Comparison of ENCODE assay signal across 10 cellular contexts in genomic region chr20:30816182-30816645, GRCh38.
DNase-seq lines count a peak whose midpoint lies in the region; ATAC-seq lines count a peak whose summit lies in the region.
"Had no signal": no experiment of that assay in that cellular context is flagged by ENCODE, and none has a peak within 500 bp of the region (broad histone marks: within the 10 kb centered on the region; RNA-seq: fewer than 3 reads in every experiment).

No MANE protein-coding gene starts in this region.

- H3K27me3 Mint-ChIP-seq in T-helper 17 cell = no peaks in the 10 kb centered on the region
- no peaks in the 10 kb centered on the region for H3K27me3 Mint-ChIP-seq in activated CD8-positive, alpha-beta T cell treated with anti-CD3 and anti-CD28 coated beads, Interleukin-2, amount 10 ng/mL, durations not matched to agents 7 days and 5 days (ENCODE audit: low read depth)
- H3K27me3 Mint-ChIP-seq: activated naive CD8-positive, alpha-beta T cell had no signal

- no peak overlapping the region for H3K4me3 Mint-ChIP-seq in T-helper 17 cell
- H3K4me3 Mint-ChIP-seq in activated CD8-positive, alpha-beta T cell treated with anti-CD3 and anti-CD28 coated beads, Interleukin-2, amount 10 ng/mL, durations not matched to agents 7 days and 5 days = no peak overlapping the region
- H3K4me3 Mint-ChIP-seq: activated naive CD8-positive, alpha-beta T cell had no signal

- POLR2A ChIA-PET in activated CD8-positive, alpha-beta T cell treated with anti-CD3 and anti-CD28 coated beads, Interleukin-2, amount 10 ng/mL, durations not matched to agents 7 days and 5 days (lab: Charles Lee) = no interaction called here

- H3K9me3 ChIP-seq in T-helper 17 cell (ENCODE audit: control insufficient read depth, low read length, poor library complexity, severe bottlenecking) = no peaks in the 10 kb centered on the region

- no peak overlapping the region for H3K27ac Mint-ChIP-seq in T-helper 17 cell
- H3K27ac Mint-ChIP-seq in activated CD8-positive, alpha-beta T cell treated with anti-CD3 and anti-CD28 coated beads, Interleukin-2, amount 10 ng/mL, durations not matched to agents 7 days and 5 days = no peak overlapping the region
- H3K27ac Mint-ChIP-seq: activated naive CD8-positive, alpha-beta T cell had no signal

- H3K9me3 Mint-ChIP-seq in activated CD8-positive, alpha-beta T cell treated with anti-CD3 and anti-CD28 coated beads, Interleukin-2, amount 10 ng/mL, durations not matched to agents 7 days and 5 days (ENCODE audit: insufficient read depth) = no peaks in the 10 kb centered on the region

- ATAC-seq in T-helper 17 cell (peak; percentile 28), left ventricle myocardium superior (peak; percentile 38), GM19324 (IDR thresholded peaks at IDR 0.05; ENCODE audit: low FRiP score, unreplicated experiment) (no peak)
- no peak for ATAC-seq in activated CD8-positive, alpha-beta T cell treated with anti-CD3 and anti-CD28 coated beads, Interleukin-2, amount 10 ng/mL, durations not matched to agents 7 days and 5 days

- H3K4me1 Mint-ChIP-seq in T-helper 17 cell = no peaks in the 10 kb centered on the region
- no peaks in the 10 kb centered on the region for H3K4me1 Mint-ChIP-seq in activated CD8-positive, alpha-beta T cell treated with anti-CD3 and anti-CD28 coated beads, Interleukin-2, amount 10 ng/mL, durations not matched to agents 7 days and 5 days (ENCODE audit: low read depth)

- intact Hi-C loops in left ventricle myocardium superior (cut with micrococcal nuclease) = no loop called here

- peak; percentile 11 for DNase-seq in stimulated activated CD4-positive, alpha-beta T cell treated with anti-CD3 and anti-CD28 coated beads, Interleukin-15, amount 100 ng/mL, for 24 hours
- DNase-seq in stimulated activated CD4-positive, alpha-beta T cell treated with anti-CD3 and anti-CD28 coated beads, Interleukin-1b, Interleukin-23, amount 100 ng/mL, for 48 hours = no peak
- peak in 1 of 3 donors; percentile 24 for DNase-seq in T-helper 17 cell
- peak; percentile 51 for DNase-seq in left ventricle myocardium superior
- DNase-seq in activated CD8-positive, alpha-beta T cell treated with anti-CD3 and anti-CD28 coated beads, Interleukin-2, amount 10 ng/mL, durations not matched to agents 7 days and 5 days = no peak
- no peak for DNase-seq in T1000 (lab: John Stamatoyannopoulos, UW)
- no peak for DNase-seq in NCI-H1092 (lab: John Stamatoyannopoulos, UW)
- DNase-seq: activated CD4-positive, alpha-beta T cell treated with anti-CD3 and anti-CD28 coated beads, Interleukin-2, amount 50 U/mL, for 1 hour had no signal

- H3K36me3 Mint-ChIP-seq in T-helper 17 cell (ENCODE audit: low read depth) = no peaks in the 10 kb centered on the region
- peaks cover 3% of the 10 kb centered on the region for H3K36me3 Mint-ChIP-seq in activated CD8-positive, alpha-beta T cell treated with anti-CD3 and anti-CD28 coated beads, Interleukin-2, amount 10 ng/mL, durations not matched to agents 7 days and 5 days (ENCODE audit: low read depth)

- CTCF ChIA-PET in activated CD8-positive, alpha-beta T cell treated with anti-CD3 and anti-CD28 coated beads, Interleukin-2, amount 10 ng/mL, durations not matched to agents 7 days and 5 days (lab: Charles Lee) = no interaction called here

Comparison
In these comparisons a context has a peak if more than half of its experiments do, and no peak if none do; other contexts are left out.
1. DNase-seq: peak in stimulated activated CD4-positive, alpha-beta T cell treated with anti-CD3 and anti-CD28 coated beads, Interleukin-15, amount 100 ng/mL, for 24 hours (single experiment) and left ventricle myocardium superior (single experiment); none in stimulated activated CD4-positive, alpha-beta T cell treated with anti-CD3 and anti-CD28 coated beads, Interleukin-1b, Interleukin-23, amount 100 ng/mL, for 48 hours (single experiment), activated CD8-positive, alpha-beta T cell treated with anti-CD3 and anti-CD28 coated beads, Interleukin-2, amount 10 ng/mL, durations not matched to agents 7 days and 5 days (single experiment), T1000 (single experiment) and NCI-H1092 (single experiment).
2. ATAC-seq: peak in T-helper 17 cell (single experiment) and left ventricle myocardium superior (single experiment); none in activated CD8-positive, alpha-beta T cell treated with anti-CD3 and anti-CD28 coated beads, Interleukin-2, amount 10 ng/mL, durations not matched to agents 7 days and 5 days (single experiment) and GM19324 (single experiment).